Comparison of ENCODE assay signal across 1 cellular context in genomic region chr20:33835773-33836172, GRCh38.
A peak's percentile ranks its signal among the peaks of the same experiment; 100 is the strongest.
TF ChIP-seq lines count a peak whose summit lies in the region.

No MANE protein-coding gene starts in this region.

TF ChIP-seq in HepG2, 621 proteins besides CTCF, POLR2A, EP300 and RAD21:
- TF ChIP-seq ARID4A (CRISPR knock-in tag; IDR thresholded peaks at IDR 0.05; ENCODE audit: borderline replicate concordance) (no peak), ZNF414 (CRISPR knock-in tag; IDR thresholded peaks at IDR 0.05) (no peak), CEBPG (CRISPR knock-in tag; IDR thresholded peaks at IDR 0.05) (no peak), SIX1 (CRISPR knock-in tag; IDR thresholded peaks at IDR 0.05; ENCODE audit: borderline replicate concordance) (no peak), ZNF282 (IDR thresholded peaks at IDR 0.05; ENCODE audit: partially characterized antibody) (no peak), ZNF687 (CRISPR knock-in tag; IDR thresholded peaks at IDR 0.05) (no peak), ZNF337 (CRISPR knock-in tag; IDR thresholded peaks at IDR 0.05; ENCODE audit: borderline replicate concordance, low read depth) (no peak), FOXA1 (IDR thresholded peaks at IDR 0.05) (no peak), FOXA1 (CRISPR knock-in tag; IDR thresholded peaks at IDR 0.05) (peak; percentile 27; the same call in 1 of the 2 replicates), PAWR (CRISPR knock-in tag; IDR thresholded peaks at IDR 0.05; ENCODE audit: borderline replicate concordance) (no peak), CEBPB (IDR thresholded peaks at IDR 0.05; ENCODE audit: borderline replicate concordance, low read depth, low read length) (peak; percentile 6; the same call in 1 of the 2 replicates), SNAPC4 (CRISPR knock-in tag; IDR thresholded peaks at IDR 0.05) (no peak), HOXA7 (CRISPR knock-in tag; IDR thresholded peaks at IDR 0.05) (no peak), MTERF4 (CRISPR knock-in tag; IDR thresholded peaks at IDR 0.05) (no peak), RELA (CRISPR knock-in tag; IDR thresholded peaks at IDR 0.05) (no peak), ZFP62 (CRISPR knock-in tag; IDR thresholded peaks at IDR 0.05) (no peak), MIER2 (CRISPR knock-in tag; IDR thresholded peaks at IDR 0.05) (no peak)
